In genomic region chr16:12833939-12834338, GRCh38 we compare ENCODE assay signal across 13 cellular contexts. TPM values are rescaled to one million over a fixed set of nuclear protein-coding genes. Genes with fewer than 3 reads are reported as not detected.
A peak's percentile ranks its signal among the peaks of the same experiment; 100 is the strongest.
DNase-seq lines count a peak whose midpoint lies in the region; ATAC-seq, FAIRE-seq and TF ChIP-seq lines count a peak whose summit lies in the region.
"Had no signal": no experiment of that assay in that cellular context is flagged by ENCODE, and none has a peak within 500 bp of the region (broad histone marks: within the 10 kb centered on the region; RNA-seq: fewer than 3 reads in every experiment).

No MANE protein-coding gene starts in this region.

- POLR2A ChIA-PET in H1 (lab: Charles Lee; ENCODE audit: partially characterized antibody): no interaction called here

- no peak overlapping the region for H4K91ac ChIP-seq in H1 (replicated peaks; ENCODE audit: insufficient read length, low read length)

- no peak overlapping the region for H2BK15ac ChIP-seq in H1 (ENCODE audit: low read length)

- TF ChIP-seq EP300 in H1 (IDR thresholded peaks at IDR 0.05; ENCODE audit: borderline replicate concordance in 1 of 2, low read depth in 2 of 2, low read length in 2 of 2): no peak

- no peak overlapping the region for H2BK5ac ChIP-seq in H1 (ENCODE audit: low read depth, low read length)

- H2AFZ ChIP-seq in H1 (ENCODE audit: low read length): no peak overlapping the region

- peak; percentile 8 for DNase-seq in DMS53 (lab: John Stamatoyannopoulos, UW)
- DNase-seq in DMS53 treated with DMSO at 0.1 percent for 48 hours (lab: John Stamatoyannopoulos, UW; ENCODE audit: unreplicated experiment): no peak
- peak; percentile 78 for DNase-seq in NCI-H2196 treated with DMSO at 0.1 percent for 48 hours (lab: John Stamatoyannopoulos, UW; ENCODE audit: unreplicated experiment)
- DNase-seq in H1 (ENCODE audit: low read depth in 1 of 2, low spot score in 2 of 2): peak; percentile 19 to 54
- DNase-seq in osteocyte (ENCODE audit: extremely low spot score, unreplicated experiment): peak; percentile 74
- DNase-seq in NCI-H2171 treated with DMSO at 0.1 percent for 48 hours (lab: John Stamatoyannopoulos, UW): no peak
- DNase-seq: activated CD4-positive, alpha-beta memory T cell treated with anti-CD3 and anti-CD28 coated beads, Interleukin-2, amount 10 ng/mL, durations not matched to agents 7 days and 5 days; activated naive CD8-positive, alpha-beta T cell treated with anti-CD3 and anti-CD28 coated beads, Interleukin-2, amount 10 ng/mL, durations not matched to agents 7 days and 5 days; KBM-7; T-cell had no signal

- TF ChIP-seq RAD21 in H1 (IDR thresholded peaks at IDR 0.05 in 1 of 2, conservative IDR thresholded peaks at IDR 0.05 in 1 of 2; ENCODE audit: low read depth in 2 of 2, low read length in 2 of 2): no peak

- no peak overlapping the region for H4K5ac ChIP-seq in H1 (ENCODE audit: insufficient read length, low read depth, low read length)

- H3K9ac ChIP-seq in H1 (replicated peaks in 1 of 4; ENCODE audit: extremely low read depth in 1 of 4, low read depth in 3 of 4, low read length in 3 of 4): no peak overlapping the region

- H3K79me2 ChIP-seq in H1 (ENCODE audit: control insufficient read depth in 1 of 2, insufficient read depth in 2 of 2, low read length in 2 of 2): no peaks in the 10 kb centered on the region

- H3K27me3 ChIP-seq in H1 (replicated peaks in 1 of 4; ENCODE audit: control insufficient read depth in 3 of 4, extremely low read depth in 1 of 4, insufficient read depth in 3 of 4, low read length in 3 of 4): no peaks in the 10 kb centered on the region

- CTCF ChIA-PET in H1 (lab: Charles Lee; ENCODE audit: partially characterized antibody): interaction anchor here (0.5 to 1.6 kb wide), 2 partner anchors 15 to 240 kb away, joined by 3 read pairs; no protein-coding TSS in a partner anchor

- no peak overlapping the region for H3K18ac ChIP-seq in H1 (ENCODE audit: extremely low read depth, low read length)

- H2BK120ac ChIP-seq in H1 (replicated peaks; ENCODE audit: low read depth, low read length): no peak overlapping the region

- no peak overlapping the region for H3K4me3 ChIP-seq in H1 (ENCODE audit: extremely low read depth in 1 of 4, insufficient read depth in 2 of 4, low read depth in 3 of 4, low read length in 4 of 4)

- no peak for ATAC-seq in HG03460 (IDR thresholded peaks at IDR 0.05; ENCODE audit: unreplicated experiment)
- no peak for ATAC-seq in GM21717 (IDR thresholded peaks at IDR 0.05; ENCODE audit: unreplicated experiment)
- ATAC-seq: T-cell had no signal

- H3K14ac ChIP-seq in H1 (ENCODE audit: insufficient read length): no peak overlapping the region

- no peak overlapping the region for H2BK20ac ChIP-seq in H1 (ENCODE audit: low read length)

- H4K8ac ChIP-seq in H1 (ENCODE audit: extremely low read depth, insufficient read depth, low read length): no peak overlapping the region; the same call in 1 of the 2 replicates

- no peaks in the 10 kb centered on the region for H3K36me3 Mint-ChIP-seq in osteocyte (ENCODE audit: unreplicated experiment)
- H3K36me3 Mint-ChIP-seq: activated naive CD8-positive, alpha-beta T cell treated with anti-CD3 and anti-CD28 coated beads, Interleukin-2, amount 10 ng/mL, durations not matched to agents 7 days and 5 days; T-cell had no signal

- no peaks in the 10 kb centered on the region for H4K20me1 ChIP-seq in H1 (replicated peaks in 1 of 2; ENCODE audit: control insufficient read depth in 1 of 2, insufficient read depth in 2 of 2, low read length in 2 of 2)

- no peak for FAIRE-seq in H1 (lab: Jason Lieb, UNC)

- H2AK5ac ChIP-seq in H1 (ENCODE audit: low read depth, low read length): no peak overlapping the region

- peaks cover 6% of the 10 kb centered on the region for H3K9me3 Mint-ChIP-seq in osteocyte (ENCODE audit: unreplicated experiment)
- H3K9me3 Mint-ChIP-seq: activated CD4-positive, alpha-beta memory T cell treated with anti-CD3 and anti-CD28 coated beads, Interleukin-2, amount 10 ng/mL, durations not matched to agents 7 days and 5 days; activated naive CD8-positive, alpha-beta T cell treated with anti-CD3 and anti-CD28 coated beads, Interleukin-2, amount 10 ng/mL, durations not matched to agents 7 days and 5 days had no signal

- no peak overlapping the region for H3K56ac ChIP-seq in H1 (replicated peaks; ENCODE audit: insufficient read length, low read depth, low read length)

- H3K9me3 ChIP-seq in H1 (ENCODE audit: insufficient read depth in 2 of 2, low read depth in 1 of 2, low read length in 1 of 2): no peaks in the 10 kb centered on the region

- H3K4ac ChIP-seq in H1 (replicated peaks; ENCODE audit: insufficient read length, low read depth, low read length): no peak overlapping the region

- H2BK12ac ChIP-seq in H1 (ENCODE audit: low read depth, low read length): no peak overlapping the region

- H3K4me1 Mint-ChIP-seq in osteocyte (ENCODE audit: unreplicated experiment): no peaks in the 10 kb centered on the region

- no peaks in the 10 kb centered on the region for H3K79me1 ChIP-seq in H1 (ENCODE audit: low read depth, low read length)

- H3K23ac ChIP-seq in H1 (ENCODE audit: insufficient read length): no peak overlapping the region

- H3K27ac Mint-ChIP-seq in osteocyte (ENCODE audit: unreplicated experiment): no peak overlapping the region
- H3K27ac Mint-ChIP-seq: activated CD4-positive, alpha-beta memory T cell treated with anti-CD3 and anti-CD28 coated beads, Interleukin-2, amount 10 ng/mL, durations not matched to agents 7 days and 5 days; activated naive CD8-positive, alpha-beta T cell treated with anti-CD3 and anti-CD28 coated beads, Interleukin-2, amount 10 ng/mL, durations not matched to agents 7 days and 5 days; T-cell had no signal

- H3K4me3 Mint-ChIP-seq in osteocyte (ENCODE audit: unreplicated experiment): no peak overlapping the region
- H3K4me3 Mint-ChIP-seq: activated CD4-positive, alpha-beta memory T cell treated with anti-CD3 and anti-CD28 coated beads, Interleukin-2, amount 10 ng/mL, durations not matched to agents 7 days and 5 days; activated naive CD8-positive, alpha-beta T cell treated with anti-CD3 and anti-CD28 coated beads, Interleukin-2, amount 10 ng/mL, durations not matched to agents 7 days and 5 days; T-cell had no signal

- WGBS in H1 (ENCODE audit: extremely low coverage in 1 of 2, insufficient coverage in 1 of 2, insufficient read length in 1 of 2, insufficient replicate concordance in 2 of 2, low coverage in 1 of 2, low lambda C conversion rate in 2 of 2, missing lambda C conversion rate in 1 of 2), 2 experiments: 70% methylated on average over 10 of the region's 10 CpGs; no CpG with 5 or more reads in 1 of the 2 experiments

- TF ChIP-seq POLR2A in H1 (IDR thresholded peaks at IDR 0.05; ENCODE audit: control extremely low read depth in 1 of 2, low read depth in 2 of 2, low read length in 2 of 2): no peak

- H3K23me2 ChIP-seq in H1 (ENCODE audit: low read depth, low read length): no peaks in the 10 kb centered on the region

- H3K4me1 ChIP-seq in H1 (replicated peaks in 1 of 4; ENCODE audit: control insufficient read depth in 3 of 4, insufficient read depth in 4 of 4, low read length in 3 of 4): no peaks in the 10 kb centered on the region

- no peak overlapping the region for H3K4me2 ChIP-seq in H1 (ENCODE audit: insufficient read depth in 1 of 2, low read depth in 2 of 2, low read length in 2 of 2)

- H3K27me3 Mint-ChIP-seq in osteocyte (ENCODE audit: unreplicated experiment): peaks cover 5% of the 10 kb centered on the region

- no peak for TF ChIP-seq CTCF in H1 (IDR thresholded peaks at IDR 0.05; ENCODE audit: control extremely low read depth in 1 of 3, insufficient read depth in 1 of 3, low read depth in 1 of 3, low read length in 3 of 3)
- no peak for TF ChIP-seq CTCF in osteocyte (IDR thresholded peaks at IDR 0.05)

- H3K27ac ChIP-seq in H1 (ENCODE audit: low read depth, low read length): no peak overlapping the region
- H3K27ac ChIP-seq: 22Rv1 had no signal

- H3K36me3 ChIP-seq in H1 (ENCODE audit: control insufficient read depth in 2 of 4, insufficient read depth in 4 of 4, low read length in 3 of 4): no peaks in the 10 kb centered on the region

TF ChIP-seq in H1, 55 proteins besides CTCF, POLR2A, EP300 and RAD21:
- TF ChIP-seq CEBPB (IDR thresholded peaks at IDR 0.05; ENCODE audit: low read depth, low read length) (no peak), SIN3A (conservative IDR thresholded peaks at IDR 0.05 in 1 of 2, IDR thresholded peaks at IDR 0.05 in 1 of 2; ENCODE audit: low read depth in 1 of 2, low read length in 2 of 2) (no peak), ATF2 (IDR thresholded peaks at IDR 0.05; ENCODE audit: low read length) (no peak), HDAC6 (IDR thresholded peaks at IDR 0.05; ENCODE audit: low read depth, low read length) (no peak), SIX5 (IDR thresholded peaks at IDR 0.05; ENCODE audit: low read depth, low read length) (no peak), CREB1 (IDR thresholded peaks at IDR 0.05) (no peak), SIRT6 (IDR thresholded peaks at IDR 0.05; ENCODE audit: low read length) (no peak), SP2 (IDR thresholded peaks at IDR 0.05; ENCODE audit: low read length) (no peak), KDM1A (IDR thresholded peaks at IDR 0.05; ENCODE audit: borderline replicate concordance, low read length) (no peak), SRF (IDR thresholded peaks at IDR 0.05; ENCODE audit: low read depth, low read length) (no peak), SP4 (IDR thresholded peaks at IDR 0.05; ENCODE audit: low read length) (no peak)

RNA-seq across cellular contexts. Expression of gene CPPED1, which starts 30.3 kb away (rescaled TPM):
- 11.2 and 11.5 TPM in 2 replicates for total RNA-seq in H1 (2021; fragmentation: NEBNext Ultra II Directional; extraction: Animal tissue kit (Norgen Biotek cat#: 25700))
- polyA plus RNA-seq in H1 (2011; rRNA removed): 3.5 and 4.5 TPM in 2 replicates
- polyA plus RNA-seq in H1 (2011; cell fraction: cytosol; rRNA removed): 4.4 TPM
- 3.1 TPM for polyA plus RNA-seq in H1 (2011; cell fraction: nucleus; rRNA removed)
- polyA plus RNA-seq in H1 (2012, experiment 1 of 2): 3.5 to 6.4 TPM (median 5.4 TPM) in 4 replicates
- polyA plus RNA-seq in H1 (2012, experiment 2 of 2): 1.5 TPM
- 6.4 TPM for polyA plus RNA-seq in H1 (2013, experiment 1 of 2)
- 5.9 TPM for polyA plus RNA-seq in H1 (2013, experiment 2 of 2)
- polyA minus RNA-seq in H1 (2011; rRNA and poly(A)+ RNA removed): 7.0 and 9.9 TPM in 2 replicates
- polyA minus RNA-seq in H1 (2011; cell fraction: cytosol; rRNA and poly(A)+ RNA removed): 3.7 TPM
- polyA minus RNA-seq in H1 (2011; cell fraction: nucleus; rRNA and poly(A)+ RNA removed): 8.0 TPM
- 17.8 and 18.2 TPM in 2 replicates for total RNA-seq in osteocyte

Comparison
In these comparisons a context has a peak if more than half of its experiments do, and no peak if none do; other contexts are left out.
1. DNase-seq: peak in DMS53 (single experiment), NCI-H2196 treated with DMSO at 0.1 percent for 48 hours (single experiment), H1 (2 of 2) and osteocyte (single experiment); none in DMS53 treated with DMSO at 0.1 percent for 48 hours (single experiment) and NCI-H2171 treated with DMSO at 0.1 percent for 48 hours (single experiment).